Comparison of ENCODE assay signal across 1 cellular context in the genomic region with DNA sequence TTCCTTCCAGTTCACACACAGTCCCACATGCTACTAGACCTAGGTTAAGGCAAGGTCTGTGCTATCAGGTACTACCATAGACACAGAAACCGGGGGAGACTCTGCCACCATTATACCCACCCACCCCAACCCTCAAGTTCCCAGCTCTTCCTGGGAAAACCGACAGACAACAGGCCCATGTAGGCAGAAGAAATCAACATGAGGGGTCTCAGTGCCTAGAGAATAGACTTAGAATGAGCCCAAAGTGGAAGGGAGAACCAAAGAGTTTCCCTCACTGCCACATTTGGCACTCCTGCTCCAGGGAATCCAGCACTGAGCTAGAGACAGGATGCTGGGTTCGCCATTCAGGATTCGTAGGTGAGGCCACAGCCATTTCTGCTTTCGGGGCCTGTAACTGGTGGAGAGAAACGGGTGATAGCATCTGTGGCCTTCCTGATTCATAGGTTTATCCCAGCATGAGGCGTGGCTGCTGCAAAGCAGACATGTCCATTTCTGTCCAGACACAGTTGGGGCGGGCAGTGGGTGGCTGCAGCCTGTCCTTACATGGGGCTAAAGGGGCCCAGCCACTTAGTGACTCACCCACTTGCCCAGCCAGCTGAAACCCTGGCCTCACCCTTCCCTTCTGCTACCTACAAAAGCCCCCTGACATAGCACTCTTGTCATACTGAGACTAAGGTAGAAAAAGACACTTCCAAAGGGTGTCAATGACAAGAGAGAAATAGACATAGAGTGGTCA.
TF ChIP-seq lines count a peak whose summit lies in the region.

No MANE protein-coding gene starts in this region.

TF ChIP-seq in K562, 482 proteins besides CTCF, POLR2A, EP300 and RAD21 (continued from another document):
- peak; percentile 58; the same call in 1 of the 2 replicates for TF ChIP-seq MYNN (IDR thresholded peaks at IDR 0.05)
- TF ChIP-seq MYNN (CRISPR knock-in tag; IDR thresholded peaks at IDR 0.05), result no peak
- TF ChIP-seq NFE2L1 (tag; IDR thresholded peaks at IDR 0.05; ENCODE audit: borderline replicate concordance, low read depth), result no peak
- TF ChIP-seq, protein P1, sequence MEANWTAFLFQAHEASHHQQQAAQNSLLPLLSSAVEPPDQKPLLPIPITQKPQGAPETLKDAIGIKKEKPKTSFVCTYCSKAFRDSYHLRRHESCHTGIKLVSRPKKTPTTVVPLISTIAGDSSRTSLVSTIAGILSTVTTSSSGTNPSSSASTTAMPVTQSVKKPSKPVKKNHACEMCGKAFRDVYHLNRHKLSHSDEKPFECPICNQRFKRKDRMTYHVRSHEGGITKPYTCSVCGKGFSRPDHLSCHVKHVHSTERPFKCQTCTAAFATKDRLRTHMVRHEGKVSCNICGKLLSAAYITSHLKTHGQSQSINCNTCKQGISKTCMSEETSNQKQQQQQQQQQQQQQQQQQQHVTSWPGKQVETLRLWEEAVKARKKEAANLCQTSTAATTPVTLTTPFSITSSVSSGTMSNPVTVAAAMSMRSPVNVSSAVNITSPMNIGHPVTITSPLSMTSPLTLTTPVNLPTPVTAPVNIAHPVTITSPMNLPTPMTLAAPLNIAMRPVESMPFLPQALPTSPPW (CRISPR knock-in tag; IDR thresholded peaks at IDR 0.05), result peak; percentile 80
- peak; percentile 69 for TF ChIP-seq POLR2H (tag; IDR thresholded peaks at IDR 0.05; ENCODE audit: low read depth)
- peak in 1 of 3 experiments; percentile 72 for TF ChIP-seq YY1 (IDR thresholded peaks at IDR 0.05; ENCODE audit: borderline replicate concordance in 1 of 3, control insufficient read depth in 1 of 3, extremely low read depth in 1 of 3, insufficient read depth in 3 of 3, insufficient read length in 1 of 3, insufficient replicate concordance in 2 of 3, low read depth in 1 of 3, low read length in 2 of 3)
- peak; percentile 47; the same call in 1 of the 2 replicates for TF ChIP-seq SPI1 (IDR thresholded peaks at IDR 0.05; ENCODE audit: borderline replicate concordance, low read depth, low read length)
- TF ChIP-seq, protein P2, sequence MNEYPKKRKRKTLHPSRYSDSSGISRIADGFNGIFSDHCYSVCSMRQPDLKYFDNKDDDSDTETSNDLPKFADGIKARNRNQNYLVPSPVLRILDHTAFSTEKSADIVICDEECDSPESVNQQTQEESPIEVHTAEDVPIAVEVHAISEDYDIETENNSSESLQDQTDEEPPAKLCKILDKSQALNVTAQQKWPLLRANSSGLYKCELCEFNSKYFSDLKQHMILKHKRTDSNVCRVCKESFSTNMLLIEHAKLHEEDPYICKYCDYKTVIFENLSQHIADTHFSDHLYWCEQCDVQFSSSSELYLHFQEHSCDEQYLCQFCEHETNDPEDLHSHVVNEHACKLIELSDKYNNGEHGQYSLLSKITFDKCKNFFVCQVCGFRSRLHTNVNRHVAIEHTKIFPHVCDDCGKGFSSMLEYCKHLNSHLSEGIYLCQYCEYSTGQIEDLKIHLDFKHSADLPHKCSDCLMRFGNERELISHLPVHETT (CRISPR knock-in tag; conservative IDR thresholded peaks at IDR 0.05 in 1 of 2, IDR thresholded peaks at IDR 0.05 in 1 of 2), result peak in 1 of 2 experiments; percentile 67; a peak in 2 of 4 replicates
- TF ChIP-seq, protein P3, sequence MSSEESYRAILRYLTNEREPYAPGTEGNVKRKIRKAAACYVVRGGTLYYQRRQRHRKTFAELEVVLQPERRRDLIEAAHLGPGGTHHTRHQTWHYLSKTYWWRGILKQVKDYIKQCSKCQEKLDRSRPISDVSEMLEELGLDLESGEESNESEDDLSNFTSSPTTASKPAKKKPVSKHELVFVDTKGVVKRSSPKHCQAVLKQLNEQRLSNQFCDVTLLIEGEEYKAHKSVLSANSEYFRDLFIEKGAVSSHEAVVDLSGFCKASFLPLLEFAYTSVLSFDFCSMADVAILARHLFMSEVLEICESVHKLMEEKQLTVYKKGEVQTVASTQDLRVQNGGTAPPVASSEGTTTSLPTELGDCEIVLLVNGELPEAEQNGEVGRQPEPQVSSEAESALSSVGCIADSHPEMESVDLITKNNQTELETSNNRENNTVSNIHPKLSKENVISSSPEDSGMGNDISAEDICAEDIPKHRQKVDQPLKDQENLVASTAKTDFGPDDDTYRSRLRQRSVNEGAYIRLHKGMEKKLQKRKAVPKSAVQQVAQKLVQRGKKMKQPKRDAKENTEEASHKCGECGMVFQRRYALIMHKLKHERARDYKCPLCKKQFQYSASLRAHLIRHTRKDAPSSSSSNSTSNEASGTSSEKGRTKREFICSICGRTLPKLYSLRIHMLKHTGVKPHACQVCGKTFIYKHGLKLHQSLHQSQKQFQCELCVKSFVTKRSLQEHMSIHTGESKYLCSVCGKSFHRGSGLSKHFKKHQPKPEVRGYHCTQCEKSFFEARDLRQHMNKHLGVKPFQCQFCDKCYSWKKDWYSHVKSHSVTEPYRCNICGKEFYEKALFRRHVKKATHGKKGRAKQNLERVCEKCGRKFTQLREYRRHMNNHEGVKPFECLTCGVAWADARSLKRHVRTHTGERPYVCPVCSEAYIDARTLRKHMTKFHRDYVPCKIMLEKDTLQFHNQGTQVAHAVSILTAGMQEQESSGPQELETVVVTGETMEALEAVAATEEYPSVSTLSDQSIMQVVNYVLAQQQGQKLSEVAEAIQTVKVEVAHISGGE (CRISPR knock-in tag; IDR thresholded peaks at IDR 0.05), result peak in 1 of 3 experiments; percentile 64; a peak in 1 of 6 replicates
- peak; percentile 79 for TF ChIP-seq JUND (IDR thresholded peaks at IDR 0.05; ENCODE audit: borderline replicate concordance, low read depth, low read length)
- TF ChIP-seq JUND (tag; IDR thresholded peaks at IDR 0.05; ENCODE audit: borderline replicate concordance, low read depth, low read length), result peak; percentile 64; the same call in 1 of the 3 replicates
- TF ChIP-seq HDAC2 (IDR thresholded peaks at IDR 0.05), result peak; percentile 24; the same call in 1 of the 2 replicates
- no peak for TF ChIP-seq POLR3G (IDR thresholded peaks at IDR 0.05; ENCODE audit: extremely low read depth, insufficient read length, insufficient replicate concordance)
- peak; percentile 35; the same call in 1 of the 2 replicates for TF ChIP-seq ZNF584 (CRISPR knock-in tag; IDR thresholded peaks at IDR 0.05; ENCODE audit: low read depth)
- peak; percentile 57; the same call in 1 of the 2 replicates for TF ChIP-seq NFRKB (IDR thresholded peaks at IDR 0.05; ENCODE audit: low read depth)
- TF ChIP-seq ARID1B (IDR thresholded peaks at IDR 0.05), result peak; percentile 44
- peak; percentile 62; the same call in 1 of the 2 replicates for TF ChIP-seq DPF2 (IDR thresholded peaks at IDR 0.05)
- no peak for TF ChIP-seq RFX7 (CRISPR knock-in tag; IDR thresholded peaks at IDR 0.05)
- TF ChIP-seq MEIS2 (IDR thresholded peaks at IDR 0.05; ENCODE audit: partially characterized antibody), result peak; percentile 31
- TF ChIP-seq, protein P4, sequence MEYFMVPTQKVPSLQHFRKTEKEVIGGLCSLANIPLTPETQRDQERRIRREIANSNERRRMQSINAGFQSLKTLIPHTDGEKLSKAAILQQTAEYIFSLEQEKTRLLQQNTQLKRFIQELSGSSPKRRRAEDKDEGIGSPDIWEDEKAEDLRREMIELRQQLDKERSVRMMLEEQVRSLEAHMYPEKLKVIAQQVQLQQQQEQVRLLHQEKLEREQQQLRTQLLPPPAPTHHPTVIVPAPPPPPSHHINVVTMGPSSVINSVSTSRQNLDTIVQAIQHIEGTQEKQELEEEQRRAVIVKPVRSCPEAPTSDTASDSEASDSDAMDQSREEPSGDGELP (CRISPR knock-in tag; IDR thresholded peaks at IDR 0.05; ENCODE audit: borderline replicate concordance), result peak; percentile 73
- TF ChIP-seq L3MBTL2 (IDR thresholded peaks at IDR 0.05), result peak; percentile 62
- peak in 1 of 2 experiments; percentile 63; a peak in 2 of 4 replicates for TF ChIP-seq RCOR1 (IDR thresholded peaks at IDR 0.05; ENCODE audit: borderline replicate concordance in 1 of 2, low read depth in 2 of 2, low read length in 2 of 2)
- TF ChIP-seq JUNB (CRISPR knock-in tag; conservative IDR thresholded peaks at IDR 0.05), result no peak
- TF ChIP-seq, protein P5, sequence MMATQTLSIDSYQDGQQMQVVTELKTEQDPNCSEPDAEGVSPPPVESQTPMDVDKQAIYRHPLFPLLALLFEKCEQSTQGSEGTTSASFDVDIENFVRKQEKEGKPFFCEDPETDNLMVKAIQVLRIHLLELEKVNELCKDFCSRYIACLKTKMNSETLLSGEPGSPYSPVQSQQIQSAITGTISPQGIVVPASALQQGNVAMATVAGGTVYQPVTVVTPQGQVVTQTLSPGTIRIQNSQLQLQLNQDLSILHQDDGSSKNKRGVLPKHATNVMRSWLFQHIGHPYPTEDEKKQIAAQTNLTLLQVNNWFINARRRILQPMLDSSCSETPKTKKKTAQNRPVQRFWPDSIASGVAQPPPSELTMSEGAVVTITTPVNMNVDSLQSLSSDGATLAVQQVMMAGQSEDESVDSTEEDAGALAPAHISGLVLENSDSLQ (IDR thresholded peaks at IDR 0.05), result no peak; the same call in 1 of the 2 replicates
- TF ChIP-seq, protein P6, sequence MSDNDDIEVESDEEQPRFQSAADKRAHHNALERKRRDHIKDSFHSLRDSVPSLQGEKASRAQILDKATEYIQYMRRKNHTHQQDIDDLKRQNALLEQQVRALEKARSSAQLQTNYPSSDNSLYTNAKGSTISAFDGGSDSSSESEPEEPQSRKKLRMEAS (CRISPR knock-in tag; IDR thresholded peaks at IDR 0.05), result 0 out of 2 replicates have a peak, but pooled peaks have one; percentile 29
- TF ChIP-seq, protein P7, sequence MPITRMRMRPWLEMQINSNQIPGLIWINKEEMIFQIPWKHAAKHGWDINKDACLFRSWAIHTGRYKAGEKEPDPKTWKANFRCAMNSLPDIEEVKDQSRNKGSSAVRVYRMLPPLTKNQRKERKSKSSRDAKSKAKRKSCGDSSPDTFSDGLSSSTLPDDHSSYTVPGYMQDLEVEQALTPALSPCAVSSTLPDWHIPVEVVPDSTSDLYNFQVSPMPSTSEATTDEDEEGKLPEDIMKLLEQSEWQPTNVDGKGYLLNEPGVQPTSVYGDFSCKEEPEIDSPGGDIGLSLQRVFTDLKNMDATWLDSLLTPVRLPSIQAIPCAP (CRISPR knock-in tag; IDR thresholded peaks at IDR 0.05; ENCODE audit: borderline replicate concordance), result no peak
- TF ChIP-seq PHF8 (IDR thresholded peaks at IDR 0.05; ENCODE audit: borderline replicate concordance, low read length), result peak; percentile 35; the same call in 1 of the 2 replicates
- peak; percentile 29; the same call in 1 of the 2 replicates for TF ChIP-seq DMBX1 (CRISPR knock-in tag; IDR thresholded peaks at IDR 0.05; ENCODE audit: borderline replicate concordance)
- no peak for TF ChIP-seq MEF2D (tag; conservative IDR thresholded peaks at IDR 0.05; ENCODE audit: low read depth)
- TF ChIP-seq RBFOX2 (IDR thresholded peaks at IDR 0.05; ENCODE audit: low read depth, low read length), result peak; percentile 51
- TF ChIP-seq ZNF175 (CRISPR knock-in tag; IDR thresholded peaks at IDR 0.05; ENCODE audit: low read depth), result peak; percentile 82
